In the genomic region with DNA sequence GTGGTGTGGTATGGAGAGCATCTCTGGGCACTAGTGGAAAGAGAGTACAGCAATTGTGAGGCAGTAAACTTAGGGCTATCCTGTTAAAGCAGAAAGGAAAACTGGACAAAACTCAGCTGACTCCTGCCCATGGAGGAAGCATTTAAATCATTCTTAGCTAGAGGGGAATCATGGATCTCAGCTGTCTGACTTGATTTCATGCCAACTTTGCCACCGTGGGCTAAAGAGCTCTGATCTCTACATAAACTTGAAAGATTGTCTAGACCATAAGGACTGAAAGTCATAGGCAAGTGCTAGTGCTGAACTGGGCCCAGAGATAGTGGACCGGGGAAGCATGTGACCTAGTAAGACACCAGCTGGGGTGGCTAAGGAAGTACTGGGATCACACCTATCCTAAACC, we compare ENCODE assay signal across 29 cellular contexts.
"Had no signal": no experiment of that assay in that cellular context is flagged by ENCODE, and none has a peak within 500 bp of the region (broad histone marks: within the 10 kb centered on the region; RNA-seq: fewer than 3 reads in every experiment).

No MANE protein-coding gene starts in this region.

- DNase-seq: activated CD4-positive, alpha-beta memory T cell treated with anti-CD3 and anti-CD28 coated beads for 36 hours; activated CD4-positive, alpha-beta T cell treated with anti-CD3 and anti-CD28 coated beads for 36 hours; activated CD4-positive, alpha-beta T cell treated with anti-CD3 and anti-CD28 coated beads, Interleukin-2, amount 10 ng/mL, durations not matched to agents 24 days and 14 days; activated CD4-positive, CD25-positive, alpha-beta regulatory T cell; activated CD4-positive, CD25-positive, alpha-beta regulatory T cell treated with anti-CD3 and anti-CD28 coated beads, Interleukin-2, amount 50 U/mL, for 72 hours; activated CD8-positive, alpha-beta memory T cell treated with anti-CD3 and anti-CD28 coated beads, Interleukin-2, amount 50 U/mL, for 48 hours; activated CD8-positive, alpha-beta T cell treated with anti-CD3 and anti-CD28 coated beads, Interleukin-2, amount 10 ng/mL, durations not matched to agents 7 days and 5 days; activated gamma-delta T cell; activated naive CD4-positive, alpha-beta T cell; activated naive CD4-positive, alpha-beta T cell treated with anti-CD3 and anti-CD28 coated beads, Interleukin-2, amount 10 ng/mL, durations not matched to agents 7 days and 5 days; activated naive CD8-positive, alpha-beta T cell treated with anti-CD3 and anti-CD28 coated beads, Interleukin-2, amount 10 ng/mL, durations not matched to agents 7 days and 5 days; activated T-cell treated with anti-CD3 and anti-CD28 coated beads for 4 hours; activated T-cell treated with anti-CD3 and anti-CD28 coated beads, Interleukin-2, amount 50 U/mL, for 24 hours; activated T-cell treated with anti-CD3 and anti-CD28 coated beads, Interleukin-2, amount 50 U/mL, for 72 hours; central memory CD4-positive, alpha-beta T cell; cerebellar nuclear complex; colonic mucosa; effector CD8-positive, alpha-beta T cell; esophagus squamous epithelium; gastrocnemius medialis; glutamatergic neuron; T-helper 2 cell had no signal

- ATAC-seq: activated CD4-positive, alpha-beta T cell treated with anti-CD3 and anti-CD28 coated beads for 36 hours; activated CD8-positive, alpha-beta T cell treated with anti-CD3 and anti-CD28 coated beads, Interleukin-2, amount 10 ng/mL, durations not matched to agents 7 days and 5 days; activated naive CD4-positive, alpha-beta T cell treated with anti-CD3 and anti-CD28 coated beads, Interleukin-2, amount 50 U/mL, for 72 hours; activated T-cell treated with anti-CD3 and anti-CD28 coated beads, Interleukin-2, amount 50 U/mL, for 72 hours; gastrocnemius medialis had no signal

- H3K4me3 ChIP-seq: ascending aorta, breast epithelium, cardiac muscle cell, colonic mucosa, esophagus squamous epithelium, gastrocnemius medialis had no signal

- H3K27ac ChIP-seq: ascending aorta, breast epithelium, cardiac muscle cell, colonic mucosa, epithelial cell of prostate, esophagus squamous epithelium, gastrocnemius medialis had no signal

- H3K9me3 ChIP-seq: ascending aorta, breast epithelium, colonic mucosa, esophagus squamous epithelium, gastrocnemius medialis had no signal

- H3K36me3 ChIP-seq: ascending aorta, breast epithelium, cardiac muscle cell, colonic mucosa, esophagus squamous epithelium, gastrocnemius medialis had no signal

- H3K27me3 ChIP-seq: ascending aorta, breast epithelium, cardiac muscle cell, colonic mucosa, esophagus squamous epithelium, gastrocnemius medialis had no signal

- H3K4me1 ChIP-seq: ascending aorta, breast epithelium, colonic mucosa, esophagus squamous epithelium, gastrocnemius medialis had no signal

- FAIRE-seq: endometrium, endothelial cell of umbilical vein had no signal
